ENCODE assay signal across 1 cellular context in genomic region chr10:124109261-124109660, GRCh38.
TF ChIP-seq lines count a peak whose summit lies in the region.

No MANE protein-coding gene starts in this region.

TF ChIP-seq in IMR-90, 13 proteins besides CTCF, POLR2A, EP300 and RAD21:
- TF ChIP-seq MAZ (IDR thresholded peaks at IDR 0.05; ENCODE audit: borderline replicate concordance, low read depth, low read length) (no peak), CHD1 (IDR thresholded peaks at IDR 0.05; ENCODE audit: low read depth, low read length) (no peak), NFE2L2 (IDR thresholded peaks at IDR 0.05; ENCODE audit: low read depth, low read length) (no peak), MXI1 (IDR thresholded peaks at IDR 0.05; ENCODE audit: borderline replicate concordance, low read depth, low read length) (no peak), RCOR1 (IDR thresholded peaks at IDR 0.05; ENCODE audit: insufficient replicate concordance, low read length) (no peak), USF2 (IDR thresholded peaks at IDR 0.05; ENCODE audit: low read depth, low read length) (no peak), FOS (IDR thresholded peaks at IDR 0.05; ENCODE audit: low read depth, low read length) (no peak), MAFK (IDR thresholded peaks at IDR 0.05; ENCODE audit: low read depth, low read length) (no peak), SMC3 (IDR thresholded peaks at IDR 0.05; ENCODE audit: low read depth, low read length) (no peak), ELK1 (IDR thresholded peaks at IDR 0.05; ENCODE audit: borderline replicate concordance, low read depth, low read length) (no peak), RFX5 (IDR thresholded peaks at IDR 0.05; ENCODE audit: low read depth, low read length) (no peak), BHLHE40 (IDR thresholded peaks at IDR 0.05; ENCODE audit: low read depth, low read length) (no peak), CEBPB (IDR thresholded peaks at IDR 0.05; ENCODE audit: low read depth, low read length) (no peak)
TF ChIP-seq in IMR-90: peak in this region for 0.
